ENCODE assay signal across 34 cellular contexts in genomic region chr4:153191795-153192363, GRCh38. TPM values are rescaled to one million over a fixed set of nuclear protein-coding genes. Genes with fewer than 3 reads are reported as not detected.
"Had no signal": no experiment of that assay in that cellular context is flagged by ENCODE, and none has a peak within 500 bp of the region (broad histone marks: within the 10 kb centered on the region; RNA-seq: fewer than 3 reads in every experiment).

No MANE protein-coding gene starts in this region.

- H3K27ac Mint-ChIP-seq: activated CD4-positive, alpha-beta memory T cell treated with anti-CD3 and anti-CD28 coated beads for 36 hours; activated CD4-positive, alpha-beta T cell treated with anti-CD3 and anti-CD28 coated beads, Interleukin-2, amount 10 ng/mL, durations not matched to agents 24 days and 14 days; activated naive CD4-positive, alpha-beta T cell treated with anti-CD3 and anti-CD28 coated beads, Interleukin-2, amount 50 U/mL, for 24 hours; activated naive CD8-positive, alpha-beta T cell treated with anti-CD3 and anti-CD28 coated beads, Interleukin-2, amount 50 U/mL, for 24 hours; activated T-helper 2 cell treated with anti-CD3 and anti-CD28 coated beads, Interferon-gamma antibody, Interleukin-2, Interleukin-4, amounts not matched to agents 10 μg/mL and 5 μg/mL and 100 μg/mL, durations not matched to agents 14 hours and 24 hours and 36 hours; dendritic cell treated with granulocyte-macrophage colony-stimulating factor and Interleukin-4, amounts not matched to agents 40 ng/mL and 50 ng/mL, for 4 days; natural killer cell treated with Interleukin-12 subunit alpha and Interleukin-12 subunit beta and Interleukin-15 and Interleukin-18, amount 100 ng/mL, for 72 hours; stimulated activated memory B cell treated with anti-CD40 and anti-IgM and Interleukin-4, amounts not matched to agents 10 μg/mL and 1 μg/mL and 100 μg/mL, for 72 hours had no signal

- H3K27me3 ChIP-seq: breast epithelium, pancreas, thyroid gland, upper lobe of right lung had no signal

- H3K4me3 Mint-ChIP-seq: activated CD4-positive, alpha-beta memory T cell treated with anti-CD3 and anti-CD28 coated beads for 36 hours; activated CD4-positive, alpha-beta T cell treated with anti-CD3 and anti-CD28 coated beads, Interleukin-2, amount 10 ng/mL, durations not matched to agents 24 days and 14 days; activated naive CD4-positive, alpha-beta T cell treated with anti-CD3 and anti-CD28 coated beads, Interleukin-2, amount 50 U/mL, for 24 hours; activated naive CD8-positive, alpha-beta T cell treated with anti-CD3 and anti-CD28 coated beads, Interleukin-2, amount 50 U/mL, for 24 hours; central memory CD8-positive, alpha-beta T cell; dendritic cell treated with granulocyte-macrophage colony-stimulating factor and Interleukin-4, amounts not matched to agents 40 ng/mL and 50 ng/mL, for 4 days; natural killer cell treated with Interleukin-12 subunit alpha and Interleukin-12 subunit beta and Interleukin-15 and Interleukin-18, amount 100 ng/mL, for 72 hours; stimulated activated memory B cell treated with anti-CD40 and anti-IgM and Interleukin-4, amounts not matched to agents 10 μg/mL and 1 μg/mL and 100 μg/mL, for 72 hours; stimulated activated naive CD8-positive, alpha-beta T cell treated with anti-CD3 and anti-CD28 coated beads, Interleukin-15, amount 100 ng/mL, for 72 hours had no signal

- H3K27ac ChIP-seq: breast epithelium, epithelial cell of prostate, esophagus squamous epithelium, left ventricle myocardium inferior, pancreas, prostate gland, thyroid gland, upper lobe of right lung, VCaP had no signal

- H3K36me3 Mint-ChIP-seq: activated CD4-positive, alpha-beta memory T cell treated with anti-CD3 and anti-CD28 coated beads for 36 hours; activated naive CD4-positive, alpha-beta T cell treated with anti-CD3 and anti-CD28 coated beads, Interleukin-2, amount 50 U/mL, for 24 hours; natural killer cell treated with Interleukin-12 subunit alpha and Interleukin-12 subunit beta and Interleukin-15 and Interleukin-18, amount 100 ng/mL, for 72 hours; stimulated activated memory B cell treated with anti-CD40 and anti-IgM and Interleukin-4, amounts not matched to agents 10 μg/mL and 1 μg/mL and 100 μg/mL, for 72 hours had no signal

- H3K9me3 ChIP-seq: breast epithelium, esophagus squamous epithelium, left ventricle myocardium inferior, mucosa of descending colon, pancreas, prostate gland, thyroid gland, upper lobe of right lung had no signal

- H3K27me3 Mint-ChIP-seq: activated CD4-positive, alpha-beta memory T cell treated with anti-CD3 and anti-CD28 coated beads for 36 hours; activated naive CD4-positive, alpha-beta T cell treated with anti-CD3 and anti-CD28 coated beads, Interleukin-2, amount 50 U/mL, for 24 hours; activated naive CD8-positive, alpha-beta T cell treated with anti-CD3 and anti-CD28 coated beads, Interleukin-2, amount 50 U/mL, for 24 hours; stimulated activated naive CD8-positive, alpha-beta T cell treated with anti-CD3 and anti-CD28 coated beads, Interleukin-15, amount 100 ng/mL, for 72 hours had no signal

- ATAC-seq: activated CD4-positive, CD25-positive, alpha-beta regulatory T cell treated with anti-CD3 and anti-CD28 coated beads, Interleukin-2, amount 50 U/mL, for 24 hours; activated naive CD8-positive, alpha-beta T cell treated with anti-CD3 and anti-CD28 coated beads, Interleukin-2, amount 50 U/mL, for 24 hours; mucosa of descending colon; natural killer cell treated with Interleukin-12 subunit alpha and Interleukin-12 subunit beta and Interleukin-15 and Interleukin-18, amount 100 ng/mL, for 72 hours; pancreas; stimulated activated memory B cell treated with anti-CD40 and anti-IgM and Interleukin-4, amounts not matched to agents 10 μg/mL and 1 μg/mL and 100 μg/mL, for 72 hours; stimulated activated naive CD8-positive, alpha-beta T cell treated with anti-CD3 and anti-CD28 coated beads, Interleukin-15, amount 100 ng/mL, for 72 hours; upper lobe of right lung had no signal

- DNase-seq: activated CD4-positive, alpha-beta memory T cell treated with anti-CD3 and anti-CD28 coated beads for 36 hours; activated CD4-positive, alpha-beta T cell treated with anti-CD3 and anti-CD28 coated beads, Interleukin-2, amount 10 ng/mL, durations not matched to agents 24 days and 14 days; activated naive CD8-positive, alpha-beta T cell treated with anti-CD3 and anti-CD28 coated beads, Interleukin-2, amount 50 U/mL, for 24 hours; activated T-cell treated with anti-CD3 and anti-CD28 coated beads, Interleukin-2, amount 50 U/mL, for 48 hours; amygdala; effector CD4-positive, alpha-beta T cell; esophagus squamous epithelium; foreskin melanocyte; left ventricle myocardium inferior; mesendoderm; mucosa of descending colon; nucleus accumbens; pancreas; retina; stimulated activated CD4-positive, alpha-beta T cell treated with anti-CD3 and anti-CD28 coated beads, Interleukin-1b, Interleukin-23, amount 100 ng/mL, for 48 hours; stimulated activated CD4-positive, alpha-beta T cell treated with anti-CD3 and anti-CD28 coated beads, Interleukin-4, amount 100 ng/mL, for 4 hours; stimulated activated CD8-positive, alpha-beta memory T cell treated with anti-CD3 and anti-CD28 coated beads, Interleukin-4, amount 100 ng/mL, for 48 hours; stimulated activated naive CD8-positive, alpha-beta T cell treated with anti-CD3 and anti-CD28 coated beads, Interleukin-15, amount 100 ng/mL, for 72 hours; T-helper 1 cell; thyroid gland; upper lobe of right lung had no signal

- H3K4me1 Mint-ChIP-seq: activated CD4-positive, alpha-beta T cell treated with anti-CD3 and anti-CD28 coated beads, Interleukin-2, amount 10 ng/mL, durations not matched to agents 24 days and 14 days; activated naive CD4-positive, alpha-beta T cell treated with anti-CD3 and anti-CD28 coated beads, Interleukin-2, amount 50 U/mL, for 24 hours; activated naive CD8-positive, alpha-beta T cell treated with anti-CD3 and anti-CD28 coated beads, Interleukin-2, amount 50 U/mL, for 24 hours; central memory CD8-positive, alpha-beta T cell; stimulated activated memory B cell treated with anti-CD40 and anti-IgM and Interleukin-4, amounts not matched to agents 10 μg/mL and 1 μg/mL and 100 μg/mL, for 72 hours had no signal

- H3K9me3 Mint-ChIP-seq: activated CD4-positive, alpha-beta memory T cell treated with anti-CD3 and anti-CD28 coated beads for 36 hours; activated CD4-positive, alpha-beta T cell treated with anti-CD3 and anti-CD28 coated beads, Interleukin-2, amount 10 ng/mL, durations not matched to agents 24 days and 14 days; activated naive CD4-positive, alpha-beta T cell treated with anti-CD3 and anti-CD28 coated beads, Interleukin-2, amount 50 U/mL, for 24 hours; activated naive CD8-positive, alpha-beta T cell treated with anti-CD3 and anti-CD28 coated beads, Interleukin-2, amount 50 U/mL, for 24 hours; activated T-helper 2 cell treated with anti-CD3 and anti-CD28 coated beads, Interferon-gamma antibody, Interleukin-2, Interleukin-4, amounts not matched to agents 10 μg/mL and 5 μg/mL and 100 μg/mL, durations not matched to agents 14 hours and 24 hours and 36 hours; central memory CD8-positive, alpha-beta T cell; dendritic cell treated with granulocyte-macrophage colony-stimulating factor and Interleukin-4, amounts not matched to agents 40 ng/mL and 50 ng/mL, for 4 days; natural killer cell treated with Interleukin-12 subunit alpha and Interleukin-12 subunit beta and Interleukin-15 and Interleukin-18, amount 100 ng/mL, for 72 hours; stimulated activated memory B cell treated with anti-CD40 and anti-IgM and Interleukin-4, amounts not matched to agents 10 μg/mL and 1 μg/mL and 100 μg/mL, for 72 hours; stimulated activated naive CD8-positive, alpha-beta T cell treated with anti-CD3 and anti-CD28 coated beads, Interleukin-15, amount 100 ng/mL, for 72 hours had no signal

- H3K36me3 ChIP-seq: breast epithelium, esophagus squamous epithelium, left ventricle myocardium inferior, pancreas, prostate gland, thyroid gland, upper lobe of right lung had no signal

- H3K4me3 ChIP-seq: breast epithelium, esophagus squamous epithelium, left ventricle myocardium inferior, lung, mucosa of descending colon, pancreas, prostate gland, smooth muscle cell, thyroid gland, upper lobe of right lung had no signal

- H3K4me1 ChIP-seq: breast epithelium, left ventricle myocardium inferior, prostate gland, thyroid gland, upper lobe of right lung had no signal

RNA-seq across cellular contexts. Expression of gene TRIM2, which starts 12.4 kb away (rescaled TPM):
- total RNA-seq: activated CD4-positive, alpha-beta T cell treated with anti-CD3 and anti-CD28 coated beads, Interleukin-2, amount 10 ng/mL, durations not matched to agents 24 days and 14 days; natural killer cell treated with Interleukin-12 subunit alpha and Interleukin-12 subunit beta and Interleukin-15 and Interleukin-18, amount 100 ng/mL, for 72 hours had no signal
